ENCODE assay signal across 18 cellular contexts in genomic region chr17:3885271-3885670, GRCh38. TPM values are rescaled to one million over a fixed set of nuclear protein-coding genes. Genes with fewer than 3 reads are reported as not detected.
"Had no signal": no experiment of that assay in that cellular context is flagged by ENCODE, and none has a peak within 500 bp of the region (broad histone marks: within the 10 kb centered on the region; RNA-seq: fewer than 3 reads in every experiment).

No MANE protein-coding gene starts in this region.

- H3K27ac Mint-ChIP-seq: activated naive CD8-positive, alpha-beta T cell treated with anti-CD3 and anti-CD28 coated beads, Interleukin-2, amount 50 U/mL, for 24 hours; dendritic cell treated with granulocyte-macrophage colony-stimulating factor and Interleukin-4, amounts not matched to agents 40 ng/mL and 50 ng/mL, for 4 days; stimulated activated naive CD8-positive, alpha-beta T cell treated with anti-CD3 and anti-CD28 coated beads, Interleukin-15, Interleukin-2, amounts not matched to agents 100 ng/mL and 50 ng/mL, for 24 hours had no signal

- H3K27me3 ChIP-seq: body of pancreas had no signal

- H3K4me3 Mint-ChIP-seq: activated naive CD8-positive, alpha-beta T cell treated with anti-CD3 and anti-CD28 coated beads, Interleukin-2, amount 50 U/mL, for 24 hours; central memory CD8-positive, alpha-beta T cell; dendritic cell treated with granulocyte-macrophage colony-stimulating factor and Interleukin-4, amounts not matched to agents 40 ng/mL and 50 ng/mL, for 4 days; stimulated activated naive CD8-positive, alpha-beta T cell treated with anti-CD3 and anti-CD28 coated beads, Interleukin-15, Interleukin-2, amounts not matched to agents 100 ng/mL and 50 ng/mL, for 24 hours had no signal

- ATAC-seq: activated naive CD8-positive, alpha-beta T cell treated with anti-CD3 and anti-CD28 coated beads, Interleukin-2, amount 50 U/mL, for 24 hours; body of pancreas; sciatic nerve had no signal

- H3K9me3 ChIP-seq: body of pancreas, prostate gland, thoracic aorta had no signal

- DNase-seq: activated CD4-positive, alpha-beta T cell treated with anti-CD3 and anti-CD28 coated beads for 1 hour; activated CD4-positive, alpha-beta T cell treated with anti-CD3 and anti-CD28 coated beads, Interleukin-2, amount 50 U/mL, for 48 hours; activated CD8-positive, alpha-beta memory T cell treated with anti-CD3 and anti-CD28 coated beads, Interleukin-2, amount 50 U/mL, for 4 hours; activated naive CD4-positive, alpha-beta T cell; activated naive CD8-positive, alpha-beta T cell treated with anti-CD3 and anti-CD28 coated beads, Interleukin-2, amount 50 U/mL, for 24 hours; body of pancreas; erythroblast; naive thymus-derived CD4-positive, alpha-beta T cell; stimulated activated CD4-positive, alpha-beta T cell treated with anti-CD3 and anti-CD28 coated beads, Interleukin-12 subunit alpha, Interleukin-12 subunit beta, amount 100 ng/mL, for 4 hours; stimulated activated CD4-positive, alpha-beta T cell treated with anti-CD3 and anti-CD28 coated beads, Interleukin-2, amount 100 ng/mL, for 48 hours had no signal

- H3K27ac ChIP-seq: body of pancreas, thoracic aorta had no signal

- H3K27me3 Mint-ChIP-seq: activated naive CD8-positive, alpha-beta T cell treated with anti-CD3 and anti-CD28 coated beads, Interleukin-2, amount 50 U/mL, for 24 hours; central memory CD8-positive, alpha-beta T cell; naive thymus-derived CD4-positive, alpha-beta T cell; stimulated activated naive CD8-positive, alpha-beta T cell treated with anti-CD3 and anti-CD28 coated beads, Interleukin-15, Interleukin-2, amounts not matched to agents 100 ng/mL and 50 ng/mL, for 24 hours had no signal

- H3K4me3 ChIP-seq: body of pancreas, prostate gland, thoracic aorta had no signal

- FAIRE-seq: urothelium cell line had no signal

- H3K36me3 ChIP-seq: prostate gland, thoracic aorta had no signal

- H3K9me3 Mint-ChIP-seq: activated naive CD8-positive, alpha-beta T cell treated with anti-CD3 and anti-CD28 coated beads, Interleukin-2, amount 50 U/mL, for 24 hours; central memory CD8-positive, alpha-beta T cell; dendritic cell treated with granulocyte-macrophage colony-stimulating factor and Interleukin-4, amounts not matched to agents 40 ng/mL and 50 ng/mL, for 4 days; naive thymus-derived CD4-positive, alpha-beta T cell; stimulated activated naive CD8-positive, alpha-beta T cell treated with anti-CD3 and anti-CD28 coated beads, Interleukin-15, Interleukin-2, amounts not matched to agents 100 ng/mL and 50 ng/mL, for 24 hours had no signal

RNA-seq across cellular contexts. Expression of gene P2RX1, which starts 31.0 kb away (rescaled TPM):
- total RNA-seq: glomerular endothelial cell had no signal
- polyA plus RNA-seq: naive thymus-derived CD4-positive, alpha-beta T cell had no signal
